Comparison of ENCODE assay signal across 3 cellular contexts in the genomic region with DNA sequence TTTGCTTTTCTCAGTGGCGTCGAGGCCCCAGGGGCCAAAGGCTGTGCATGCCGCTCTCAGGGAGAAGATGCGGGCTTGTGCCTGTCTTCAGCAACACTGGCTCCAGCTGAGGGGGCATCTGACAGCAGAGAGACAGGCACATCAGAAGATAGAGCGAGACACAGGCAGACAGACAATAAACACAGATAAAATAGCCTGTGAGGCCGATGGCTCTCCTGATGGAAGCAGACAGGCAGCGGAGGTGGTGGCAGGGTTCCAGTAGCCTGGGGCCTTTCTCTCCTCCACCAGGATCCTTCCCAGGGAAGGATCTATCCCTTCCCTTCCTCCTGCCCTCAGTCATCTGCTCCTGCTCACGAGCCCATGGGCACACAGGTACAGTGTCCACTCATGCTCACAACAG.
TF ChIP-seq lines count a peak whose summit lies in the region.

No MANE protein-coding gene starts in this region.

TF ChIP-seq in GM23338, 12 proteins besides CTCF, POLR2A, EP300 and RAD21 (continued from another document):
- TF ChIP-seq, protein P1, sequence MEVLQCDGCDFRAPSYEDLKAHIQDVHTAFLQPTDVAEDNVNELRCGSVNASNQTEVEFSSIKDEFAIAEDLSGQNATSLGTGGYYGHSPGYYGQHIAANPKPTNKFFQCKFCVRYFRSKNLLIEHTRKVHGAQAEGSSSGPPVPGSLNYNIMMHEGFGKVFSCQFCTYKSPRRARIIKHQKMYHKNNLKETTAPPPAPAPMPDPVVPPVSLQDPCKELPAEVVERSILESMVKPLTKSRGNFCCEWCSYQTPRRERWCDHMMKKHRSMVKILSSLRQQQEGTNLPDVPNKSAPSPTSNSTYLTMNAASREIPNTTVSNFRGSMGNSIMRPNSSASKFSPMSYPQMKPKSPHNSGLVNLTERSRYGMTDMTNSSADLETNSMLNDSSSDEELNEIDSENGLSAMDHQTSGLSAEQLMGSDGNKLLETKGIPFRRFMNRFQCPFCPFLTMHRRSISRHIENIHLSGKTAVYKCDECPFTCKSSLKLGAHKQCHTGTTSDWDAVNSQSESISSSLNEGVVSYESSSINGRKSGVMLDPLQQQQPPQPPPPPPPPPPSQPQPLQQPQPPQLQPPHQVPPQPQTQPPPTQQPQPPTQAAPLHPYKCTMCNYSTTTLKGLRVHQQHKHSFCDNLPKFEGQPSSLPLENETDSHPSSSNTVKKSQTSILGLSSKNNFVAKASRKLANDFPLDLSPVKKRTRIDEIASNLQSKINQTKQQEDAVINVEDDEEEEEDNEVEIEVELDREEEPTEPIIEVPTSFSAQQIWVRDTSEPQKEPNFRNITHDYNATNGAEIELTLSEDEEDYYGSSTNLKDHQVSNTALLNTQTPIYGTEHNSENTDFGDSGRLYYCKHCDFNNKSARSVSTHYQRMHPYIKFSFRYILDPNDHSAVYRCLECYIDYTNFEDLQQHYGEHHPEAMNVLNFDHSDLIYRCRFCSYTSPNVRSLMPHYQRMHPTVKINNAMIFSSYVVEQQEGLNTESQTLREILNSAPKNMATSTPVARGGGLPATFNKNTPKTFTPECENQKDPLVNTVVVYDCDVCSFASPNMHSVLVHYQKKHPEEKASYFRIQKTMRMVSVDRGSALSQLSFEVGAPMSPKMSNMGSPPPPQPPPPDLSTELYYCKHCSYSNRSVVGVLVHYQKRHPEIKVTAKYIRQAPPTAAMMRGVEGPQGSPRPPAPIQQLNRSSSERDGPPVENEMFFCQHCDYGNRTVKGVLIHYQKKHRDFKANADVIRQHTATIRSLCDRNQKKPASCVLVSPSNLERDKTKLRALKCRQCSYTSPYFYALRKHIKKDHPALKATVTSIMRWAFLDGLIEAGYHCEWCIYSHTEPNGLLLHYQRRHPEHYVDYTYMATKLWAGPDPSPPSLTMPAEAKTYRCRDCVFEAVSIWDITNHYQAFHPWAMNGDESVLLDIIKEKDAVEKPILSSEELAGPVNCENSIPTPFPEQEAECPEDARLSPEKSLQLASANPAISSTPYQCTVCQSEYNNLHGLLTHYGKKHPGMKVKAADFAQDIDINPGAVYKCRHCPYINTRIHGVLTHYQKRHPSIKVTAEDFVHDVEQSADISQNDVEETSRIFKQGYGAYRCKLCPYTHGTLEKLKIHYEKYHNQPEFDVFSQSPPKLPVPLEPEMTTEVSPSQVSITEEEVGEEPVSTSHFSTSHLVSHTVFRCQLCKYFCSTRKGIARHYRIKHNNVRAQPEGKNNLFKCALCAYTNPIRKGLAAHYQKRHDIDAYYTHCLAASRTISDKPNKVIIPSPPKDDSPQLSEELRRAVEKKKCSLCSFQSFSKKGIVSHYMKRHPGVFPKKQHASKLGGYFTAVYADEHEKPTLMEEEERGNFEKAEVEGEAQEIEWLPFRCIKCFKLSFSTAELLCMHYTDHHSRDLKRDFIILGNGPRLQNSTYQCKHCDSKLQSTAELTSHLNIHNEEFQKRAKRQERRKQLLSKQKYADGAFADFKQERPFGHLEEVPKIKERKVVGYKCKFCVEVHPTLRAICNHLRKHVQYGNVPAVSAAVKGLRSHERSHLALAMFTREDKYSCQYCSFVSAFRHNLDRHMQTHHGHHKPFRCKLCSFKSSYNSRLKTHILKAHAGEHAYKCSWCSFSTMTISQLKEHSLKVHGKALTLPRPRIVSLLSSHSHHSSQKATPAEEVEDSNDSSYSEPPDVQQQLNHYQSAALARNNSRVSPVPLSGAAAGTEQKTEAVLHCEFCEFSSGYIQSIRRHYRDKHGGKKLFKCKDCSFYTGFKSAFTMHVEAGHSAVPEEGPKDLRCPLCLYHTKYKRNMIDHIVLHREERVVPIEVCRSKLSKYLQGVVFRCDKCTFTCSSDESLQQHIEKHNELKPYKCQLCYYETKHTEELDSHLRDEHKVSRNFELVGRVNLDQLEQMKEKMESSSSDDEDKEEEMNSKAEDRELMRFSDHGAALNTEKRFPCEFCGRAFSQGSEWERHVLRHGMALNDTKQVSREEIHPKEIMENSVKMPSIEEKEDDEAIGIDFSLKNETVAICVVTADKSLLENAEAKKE (CRISPR knock-in tag; IDR thresholded peaks at IDR 0.05) = no peak
- TF ChIP-seq JUNB (IDR thresholded peaks at IDR 0.05; ENCODE audit: unreplicated experiment) = no peak
- no peak for TF ChIP-seq CREB1 (CRISPR knock-in tag; IDR thresholded peaks at IDR 0.05; ENCODE audit: low read depth)
TF ChIP-seq in GM23338: peak in this region for 0.

TF ChIP-seq in SK-N-SH, 30 proteins besides CTCF, POLR2A, EP300 and RAD21 (continues in another document):
- TF ChIP-seq, protein P2, sequence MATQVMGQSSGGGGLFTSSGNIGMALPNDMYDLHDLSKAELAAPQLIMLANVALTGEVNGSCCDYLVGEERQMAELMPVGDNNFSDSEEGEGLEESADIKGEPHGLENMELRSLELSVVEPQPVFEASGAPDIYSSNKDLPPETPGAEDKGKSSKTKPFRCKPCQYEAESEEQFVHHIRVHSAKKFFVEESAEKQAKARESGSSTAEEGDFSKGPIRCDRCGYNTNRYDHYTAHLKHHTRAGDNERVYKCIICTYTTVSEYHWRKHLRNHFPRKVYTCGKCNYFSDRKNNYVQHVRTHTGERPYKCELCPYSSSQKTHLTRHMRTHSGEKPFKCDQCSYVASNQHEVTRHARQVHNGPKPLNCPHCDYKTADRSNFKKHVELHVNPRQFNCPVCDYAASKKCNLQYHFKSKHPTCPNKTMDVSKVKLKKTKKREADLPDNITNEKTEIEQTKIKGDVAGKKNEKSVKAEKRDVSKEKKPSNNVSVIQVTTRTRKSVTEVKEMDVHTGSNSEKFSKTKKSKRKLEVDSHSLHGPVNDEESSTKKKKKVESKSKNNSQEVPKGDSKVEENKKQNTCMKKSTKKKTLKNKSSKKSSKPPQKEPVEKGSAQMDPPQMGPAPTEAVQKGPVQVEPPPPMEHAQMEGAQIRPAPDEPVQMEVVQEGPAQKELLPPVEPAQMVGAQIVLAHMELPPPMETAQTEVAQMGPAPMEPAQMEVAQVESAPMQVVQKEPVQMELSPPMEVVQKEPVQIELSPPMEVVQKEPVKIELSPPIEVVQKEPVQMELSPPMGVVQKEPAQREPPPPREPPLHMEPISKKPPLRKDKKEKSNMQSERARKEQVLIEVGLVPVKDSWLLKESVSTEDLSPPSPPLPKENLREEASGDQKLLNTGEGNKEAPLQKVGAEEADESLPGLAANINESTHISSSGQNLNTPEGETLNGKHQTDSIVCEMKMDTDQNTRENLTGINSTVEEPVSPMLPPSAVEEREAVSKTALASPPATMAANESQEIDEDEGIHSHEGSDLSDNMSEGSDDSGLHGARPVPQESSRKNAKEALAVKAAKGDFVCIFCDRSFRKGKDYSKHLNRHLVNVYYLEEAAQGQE (IDR thresholded peaks at IDR 0.05; ENCODE audit: low read depth, low read length) = no peak
- TF ChIP-seq, protein P3, sequence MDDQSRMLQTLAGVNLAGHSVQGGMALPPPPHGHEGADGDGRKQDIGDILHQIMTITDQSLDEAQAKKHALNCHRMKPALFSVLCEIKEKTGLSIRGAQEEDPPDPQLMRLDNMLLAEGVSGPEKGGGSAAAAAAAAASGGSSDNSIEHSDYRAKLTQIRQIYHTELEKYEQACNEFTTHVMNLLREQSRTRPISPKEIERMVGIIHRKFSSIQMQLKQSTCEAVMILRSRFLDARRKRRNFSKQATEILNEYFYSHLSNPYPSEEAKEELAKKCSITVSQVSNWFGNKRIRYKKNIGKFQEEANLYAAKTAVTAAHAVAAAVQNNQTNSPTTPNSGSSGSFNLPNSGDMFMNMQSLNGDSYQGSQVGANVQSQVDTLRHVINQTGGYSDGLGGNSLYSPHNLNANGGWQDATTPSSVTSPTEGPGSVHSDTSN (IDR thresholded peaks at IDR 0.05) = no peak
- TF ChIP-seq TCF12 (IDR thresholded peaks at IDR 0.05) (peak; percentile 17; the same call in 1 of the 2 replicates), TEAD4 (IDR thresholded peaks at IDR 0.05; ENCODE audit: borderline replicate concordance, insufficient read depth) (no peak), TAF1 (IDR thresholded peaks at IDR 0.05; ENCODE audit: borderline replicate concordance, low read depth, low read length) (no peak), NRF1 (IDR thresholded peaks at IDR 0.05; ENCODE audit: low read depth, low read length) (no peak), FOSL2 (IDR thresholded peaks at IDR 0.05; ENCODE audit: borderline replicate concordance, low read depth) (no peak), RCOR1 (IDR thresholded peaks at IDR 0.05; ENCODE audit: low read length) (0 out of 2 replicates have a peak, but pooled peaks have one; percentile 21), SIN3A (IDR thresholded peaks at IDR 0.05; ENCODE audit: borderline replicate concordance, low read depth, low read length) (no peak), FOXJ3 (CRISPR knock-in tag; IDR thresholded peaks at IDR 0.05) (peak; percentile 88)
- TF ChIP-seq, protein P4, sequence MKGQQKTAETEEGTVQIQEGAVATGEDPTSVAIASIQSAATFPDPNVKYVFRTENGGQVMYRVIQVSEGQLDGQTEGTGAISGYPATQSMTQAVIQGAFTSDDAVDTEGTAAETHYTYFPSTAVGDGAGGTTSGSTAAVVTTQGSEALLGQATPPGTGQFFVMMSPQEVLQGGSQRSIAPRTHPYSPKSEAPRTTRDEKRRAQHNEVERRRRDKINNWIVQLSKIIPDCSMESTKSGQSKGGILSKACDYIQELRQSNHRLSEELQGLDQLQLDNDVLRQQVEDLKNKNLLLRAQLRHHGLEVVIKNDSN (IDR thresholded peaks at IDR 0.05; ENCODE audit: borderline replicate concordance, low read depth) = no peak

TF ChIP-seq in neural cell, 6 proteins besides CTCF, POLR2A, EP300 and RAD21 (continued from another document):
- TF ChIP-seq MXI1 (conservative IDR thresholded peaks at IDR 0.05; ENCODE audit: poor library complexity, severe bottlenecking) (no peak), SMC3 (conservative IDR thresholded peaks at IDR 0.05; ENCODE audit: poor library complexity) (no peak), POLR2AphosphoS5 (IDR thresholded peaks at IDR 0.05) (no peak)
